Comparison of ENCODE assay signal across 9 cellular contexts in genomic region chr2:197191177-197191947, GRCh38.
DNase-seq lines count a peak whose midpoint lies in the region; ATAC-seq and TF ChIP-seq lines count a peak whose summit lies in the region.
"Had no signal": no experiment of that assay in that cellular context is flagged by ENCODE, and none has a peak within 500 bp of the region (broad histone marks: within the 10 kb centered on the region; RNA-seq: fewer than 3 reads in every experiment).

No MANE protein-coding gene starts in this region.

- POLR2A ChIA-PET in SK-N-SH (lab: Yijun Ruan, JAX), result no interaction called here

- H3F3A ChIP-seq in SK-N-SH (replicated peaks; ENCODE audit: insufficient read depth), result no peaks in the 10 kb centered on the region

- TF ChIP-seq RAD21 in SK-N-SH (IDR thresholded peaks at IDR 0.05; ENCODE audit: low read length), result peak; percentile 89

- TF ChIP-seq CTCF in SK-N-SH (IDR thresholded peaks at IDR 0.05) (peak; percentile 83), endodermal cell (conservative IDR thresholded peaks at IDR 0.05) (peak; percentile 87)

- H3K9me2 ChIP-seq in SK-N-SH, result no peaks in the 10 kb centered on the region

- in situ Hi-C loops in Caki2 (cut with HindIII; ENCODE audit: low pct_unique_long_range_greater_than_20kb, low sequenced_read_pairs), result loop anchor here (10.0 kb wide), 1 partner anchor 173 kb away; no protein-coding TSS in a partner anchor

- H3K79me2 ChIP-seq in SK-N-SH (ENCODE audit: insufficient read depth), result no peaks in the 10 kb centered on the region

- H3K36me3 Mint-ChIP-seq in endodermal cell (ENCODE audit: low read depth), result no peaks in the 10 kb centered on the region
- peaks cover 1% of the 10 kb centered on the region for H3K36me3 Mint-ChIP-seq in natural killer cell treated with Interleukin-12 subunit alpha and Interleukin-12 subunit beta and Interleukin-15 and Interleukin-18, amount 100 ng/mL, for 72 hours

- H3K4me2 ChIP-seq in SK-N-SH, result no peak overlapping the region

- no peak overlapping the region for H3K27ac Mint-ChIP-seq in endodermal cell
- H3K27ac Mint-ChIP-seq in natural killer cell treated with Interleukin-12 subunit alpha and Interleukin-12 subunit beta and Interleukin-15 and Interleukin-18, amount 100 ng/mL, for 72 hours, result peak overlapping the region; percentile 66 to 83

- H3K4me3 Mint-ChIP-seq in endodermal cell, result no peak overlapping the region
- peak overlapping the region; percentile 74 for H3K4me3 Mint-ChIP-seq in natural killer cell treated with Interleukin-12 subunit alpha and Interleukin-12 subunit beta and Interleukin-15 and Interleukin-18, amount 100 ng/mL, for 72 hours

- peak overlapping the region in 1 of 2 experiments; percentile 69; a peak in 2 of 4 replicates for H3K27ac ChIP-seq in SK-N-SH (ENCODE audit: low read depth in 2 of 2, low read length in 1 of 2)
- H3K27ac ChIP-seq in endodermal cell (ENCODE audit: low read depth, low read length), result no peak overlapping the region
- H3K27ac ChIP-seq: SJSA1 had no signal

- H3K4me1 ChIP-seq in SK-N-SH (ENCODE audit: control insufficient read depth in 1 of 2, insufficient read depth in 2 of 2, low read depth in 1 of 2, low read length in 1 of 2), result peaks cover 0 to 27% of the 10 kb centered on the region in 2 experiments; a peak in 2 of 4 replicates
- no peaks in the 10 kb centered on the region for H3K4me1 ChIP-seq in endodermal cell (ENCODE audit: control insufficient read depth, insufficient read depth, low read length)
- H3K4me1 ChIP-seq: SJSA1 had no signal

- H3K36me3 ChIP-seq in SK-N-SH (replicated peaks in 1 of 2; ENCODE audit: control insufficient read depth in 1 of 2, insufficient read depth in 2 of 2, low read length in 1 of 2), result no peaks in the 10 kb centered on the region
- no peaks in the 10 kb centered on the region for H3K36me3 ChIP-seq in endodermal cell (ENCODE audit: control insufficient read depth, insufficient read depth, low read length)
- H3K36me3 ChIP-seq: SJSA1 had no signal

- no peaks in the 10 kb centered on the region for H4K20me1 ChIP-seq in SK-N-SH (ENCODE audit: insufficient read depth)

- no peak for TF ChIP-seq EP300 in SK-N-SH (IDR thresholded peaks at IDR 0.05; ENCODE audit: borderline replicate concordance in 1 of 2, low read depth in 1 of 2, low read length in 1 of 2)

- no peaks in the 10 kb centered on the region for H3K9me3 Mint-ChIP-seq in endodermal cell
- no peaks in the 10 kb centered on the region for H3K9me3 Mint-ChIP-seq in natural killer cell treated with Interleukin-12 subunit alpha and Interleukin-12 subunit beta and Interleukin-15 and Interleukin-18, amount 100 ng/mL, for 72 hours

- H2AFZ ChIP-seq in SK-N-SH (ENCODE audit: low read depth), result no peak overlapping the region

- ATAC-seq in GM19035 (IDR thresholded peaks at IDR 0.05; ENCODE audit: unreplicated experiment) (peak; percentile 58), GM18519 (IDR thresholded peaks at IDR 0.05; ENCODE audit: low FRiP score, unreplicated experiment) (no peak)
- peak; percentile 46 to 52 for ATAC-seq in natural killer cell treated with Interleukin-12 subunit alpha and Interleukin-12 subunit beta and Interleukin-15 and Interleukin-18, amount 100 ng/mL, for 72 hours

- H3K27me3 ChIP-seq in SK-N-SH (ENCODE audit: insufficient read depth) (no peaks in the 10 kb centered on the region), endodermal cell (ENCODE audit: control insufficient read depth, insufficient read depth, low read length, poor library complexity, severe bottlenecking) (no peaks in the 10 kb centered on the region)
- H3K27me3 ChIP-seq: SJSA1 had no signal

- no peak overlapping the region for H3K9ac ChIP-seq in SK-N-SH
- no peak overlapping the region for H3K9ac ChIP-seq in endodermal cell (ENCODE audit: extremely low read depth, low read length, poor library complexity, severe bottlenecking)

- H3K4me3 ChIP-seq in SK-N-SH (ENCODE audit: low read depth in 2 of 2, low read length in 1 of 2) (no peak overlapping the region; a peak in 1 of 4 replicates), endodermal cell (ENCODE audit: low read length) (no peak overlapping the region)
- H3K4me3 ChIP-seq: SJSA1 had no signal

- WGBS in SK-N-SH (ENCODE audit: low lambda C conversion rate), result 24% methylated on average over 4 of the region's 4 CpGs
- 51 to 100% methylated on average over 1 to 4 of the region's 4 CpGs for WGBS in endodermal cell (ENCODE audit: insufficient coverage in 1 of 2, insufficient read length in 1 of 2), 2 experiments

- no peaks in the 10 kb centered on the region for H3K27me3 Mint-ChIP-seq in endodermal cell (ENCODE audit: insufficient read depth)
- H3K27me3 Mint-ChIP-seq in natural killer cell treated with Interleukin-12 subunit alpha and Interleukin-12 subunit beta and Interleukin-15 and Interleukin-18, amount 100 ng/mL, for 72 hours, result no peaks in the 10 kb centered on the region

- DNase-seq in Caki2 (ENCODE audit: low read depth) (peak; percentile 49), Kasumi-1 (lab: John Stamatoyannopoulos, UW) (peak; percentile 65 to 79), SK-N-SH (peak; percentile 48), endodermal cell (no peak), amniotic stem cell (lab: John Stamatoyannopoulos, UW) (no peak)
- no peak for DNase-seq in natural killer cell treated with Interleukin-12 subunit alpha and Interleukin-12 subunit beta and Interleukin-15 and Interleukin-18, amount 100 ng/mL, for 72 hours (ENCODE audit: low spot score)

- peaks cover 9% of the 10 kb centered on the region for H3K4me1 Mint-ChIP-seq in endodermal cell
- H3K4me1 Mint-ChIP-seq in natural killer cell treated with Interleukin-12 subunit alpha and Interleukin-12 subunit beta and Interleukin-15 and Interleukin-18, amount 100 ng/mL, for 72 hours (ENCODE audit: low read depth in 2 of 2), result peaks cover 65 to 71% of the 10 kb centered on the region in 2 donors

- CTCF ChIA-PET in SK-N-SH (lab: Yijun Ruan, JAX), result interaction anchor here (0.7 to 4.2 kb wide), 52 partner anchors 7 to 307 kb away, joined by 3 to 55 read pairs (median 4); partner anchors contain the start of gene ANKRD44

- H3K9me3 ChIP-seq in SK-N-SH (no peaks in the 10 kb centered on the region), endodermal cell (ENCODE audit: control insufficient read depth, low read length) (no peaks in the 10 kb centered on the region)
- H3K9me3 ChIP-seq: SJSA1 had no signal

TF ChIP-seq in SK-N-SH, 30 proteins besides CTCF, POLR2A, EP300 and RAD21:
- TF ChIP-seq GABPA (IDR thresholded peaks at IDR 0.05; ENCODE audit: low read depth) (no peak), SMC3 (IDR thresholded peaks at IDR 0.05; ENCODE audit: low read depth, low read length) (peak; percentile 79), YY1 (IDR thresholded peaks at IDR 0.05; ENCODE audit: low read depth) (no peak), MXI1 (IDR thresholded peaks at IDR 0.05; ENCODE audit: low read depth, low read length) (no peak), TEAD4 (IDR thresholded peaks at IDR 0.05; ENCODE audit: borderline replicate concordance, insufficient read depth) (no peak), ZBTB33 (IDR thresholded peaks at IDR 0.05; ENCODE audit: borderline replicate concordance, low read depth) (no peak)

Comparison
In these comparisons a context has a peak if more than half of its experiments do, and no peak if none do; other contexts are left out.
1. DNase-seq: peak in Caki2 (single experiment), Kasumi-1 (2 of 2) and SK-N-SH (single experiment); none in endodermal cell (single experiment), natural killer cell treated with Interleukin-12 subunit alpha and Interleukin-12 subunit beta and Interleukin-15 and Interleukin-18, amount 100 ng/mL, for 72 hours (single experiment) and amniotic stem cell (single experiment).